ENCODE assay signal across 32 cellular contexts in the genomic region with DNA sequence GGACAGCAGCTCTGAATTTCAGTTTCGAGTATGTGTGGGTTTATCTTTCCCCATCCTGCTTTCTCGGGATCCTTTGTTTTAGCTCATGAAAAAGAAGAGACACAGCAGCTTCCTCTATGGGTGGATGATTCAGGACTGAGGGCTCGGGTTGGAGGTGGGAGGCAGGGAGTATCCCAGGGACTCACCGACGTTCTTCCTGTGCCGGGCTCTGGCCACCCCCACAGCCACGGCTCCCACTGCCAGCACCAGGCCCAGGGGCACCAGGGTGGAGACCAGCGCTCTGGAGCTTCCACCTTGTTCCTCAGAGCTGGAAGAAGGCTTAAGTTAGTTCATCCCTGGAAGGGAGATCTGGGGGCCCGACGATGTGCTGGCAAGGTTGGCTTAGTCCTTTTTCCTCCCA. TPM values are rescaled to one million over a fixed set of nuclear protein-coding genes. Genes with fewer than 3 reads are reported as not detected.
DNase-seq lines count a peak whose midpoint lies in the region; ATAC-seq and TF ChIP-seq lines count a peak whose summit lies in the region.
"Had no signal": no experiment of that assay in that cellular context is flagged by ENCODE, and none has a peak within 500 bp of the region (broad histone marks: within the 10 kb centered on the region; RNA-seq: fewer than 3 reads in every experiment).

No MANE protein-coding gene starts in this region.

- DNase-seq in CD8-positive, alpha-beta T cell, result no peak
- DNase-seq in T-helper 17 cell, result no peak
- DNase-seq in kidney glomerular epithelial cell (lab: John Stamatoyannopoulos, UW), result peak; percentile 42
- DNase-seq in spleen, result no peak
- no peak for DNase-seq in GM03348 (ENCODE audit: low spot score)
- no peak for DNase-seq in NCI-H2029 (lab: John Stamatoyannopoulos, UW)
- DNase-seq: activated CD4-positive, alpha-beta T cell treated with anti-CD3 and anti-CD28 coated beads, Interleukin-2, amount 50 U/mL, for 4 hours; activated naive CD4-positive, alpha-beta T cell; activated T-cell treated with anti-CD3 and anti-CD28 coated beads, Interleukin-2, amount 50 U/mL, for 72 hours; Calu3; foreskin fibroblast; head of caudate nucleus; kidney; lower lobe of right lung; NCI-H1417; NCI-H2081; NCI-H69; PC-9; posterior cingulate gyrus; right cardiac atrium; stimulated activated CD4-positive, alpha-beta T cell treated with anti-CD3 and anti-CD28 coated beads, Interleukin-2, amount 100 ng/mL, for 24 hours had no signal

- H3K27me3 Mint-ChIP-seq in CD8-positive, alpha-beta T cell (ENCODE audit: low read depth), result no peaks in the 10 kb centered on the region
- H3K27me3 Mint-ChIP-seq in T-helper 17 cell, result no peaks in the 10 kb centered on the region
- H3K27me3 Mint-ChIP-seq: central memory CD8-positive, alpha-beta T cell had no signal

- no peaks in the 10 kb centered on the region for H3K9me3 ChIP-seq in CD8-positive, alpha-beta T cell (ENCODE audit: low read length)
- no peaks in the 10 kb centered on the region for H3K9me3 ChIP-seq in T-helper 17 cell (ENCODE audit: control insufficient read depth, low read length, poor library complexity, severe bottlenecking)
- H3K9me3 ChIP-seq in spleen, result no peaks in the 10 kb centered on the region
- H3K9me3 ChIP-seq: BLaER1, lower lobe of right lung, tibial nerve had no signal

- H3K4me3 ChIP-seq in CD8-positive, alpha-beta T cell (ENCODE audit: low read depth, low read length), result no peak overlapping the region
- H3K4me3 ChIP-seq in spleen, result no peak overlapping the region
- H3K4me3 ChIP-seq: BLaER1, lower lobe of right lung, PC-9, tibial nerve had no signal

- TF ChIP-seq CTCF in CD8-positive, alpha-beta T cell (IDR thresholded peaks at IDR 0.05), result no peak
- TF ChIP-seq CTCF in spleen (IDR thresholded peaks at IDR 0.05 in 8 of 11, conservative IDR thresholded peaks at IDR 0.05 in 3 of 11), result no peak

- no peak overlapping the region for H3K4me3 Mint-ChIP-seq in CD8-positive, alpha-beta T cell
- H3K4me3 Mint-ChIP-seq in T-helper 17 cell, result no peak overlapping the region
- H3K4me3 Mint-ChIP-seq: activated T-cell treated with anti-CD3 and anti-CD28 coated beads, Interleukin-2, amount 50 U/mL, for 72 hours; central memory CD8-positive, alpha-beta T cell; dendritic cell treated with granulocyte-macrophage colony-stimulating factor and Interleukin-4, amounts not matched to agents 40 ng/mL and 50 ng/mL, for 4 days; T-helper 1 cell treated with Interleukin-12 subunit alpha and Interleukin-12 subunit beta and Interleukin-4 antibody, amounts not matched to agents 30 μg/mL and 1 μg/mL, for 36 hours had no signal

- H3K4me1 Mint-ChIP-seq in CD8-positive, alpha-beta T cell (ENCODE audit: low read depth), result peaks cover 54% of the 10 kb centered on the region
- peaks cover 33% of the 10 kb centered on the region for H3K4me1 Mint-ChIP-seq in T-helper 17 cell

- H3K36me3 Mint-ChIP-seq in CD8-positive, alpha-beta T cell, result no peaks in the 10 kb centered on the region
- no peaks in the 10 kb centered on the region for H3K36me3 Mint-ChIP-seq in T-helper 17 cell (ENCODE audit: low read depth)

- peaks cover 37% of the 10 kb centered on the region for H3K4me1 ChIP-seq in CD8-positive, alpha-beta T cell (ENCODE audit: insufficient read depth, low read length)
- H3K4me1 ChIP-seq in spleen, result peaks cover 13 to 72% (median 42%) of the 10 kb centered on the region in 6 donors
- H3K4me1 ChIP-seq: lower lobe of right lung had no signal

- CTCF ChIA-PET in CD8-positive, alpha-beta T cell (lab: Charles Lee), result interaction anchor here (0.6 to 15.7 kb wide), 24 partner anchors 10 to 1782 kb away, joined by 3 to 395 read pairs (median 5); a partner anchor contains a TSS

- no peaks in the 10 kb centered on the region for H3K27me3 ChIP-seq in CD8-positive, alpha-beta T cell (ENCODE audit: insufficient read depth, low read length)
- H3K27me3 ChIP-seq in spleen (replicated peaks in 1 of 7), result no peaks in the 10 kb centered on the region
- H3K27me3 ChIP-seq: BLaER1, tibial nerve had no signal

- ATAC-seq in CD8-positive, alpha-beta T cell, result no peak
- no peak for ATAC-seq in T-helper 17 cell
- no peak for ATAC-seq in GM21737 (IDR thresholded peaks at IDR 0.05; ENCODE audit: unreplicated experiment)
- ATAC-seq: activated CD4-positive, CD25-positive, alpha-beta regulatory T cell treated with anti-CD3 and anti-CD28 coated beads, Interleukin-2, amount 50 U/mL, for 24 hours; activated T-cell treated with anti-CD3 and anti-CD28 coated beads, Interleukin-2, amount 50 U/mL, for 72 hours; esophagus mucosa; lower lobe of right lung had no signal

- H3K9me3 Mint-ChIP-seq in CD8-positive, alpha-beta T cell, result no peaks in the 10 kb centered on the region
- H3K9me3 Mint-ChIP-seq: activated T-cell treated with anti-CD3 and anti-CD28 coated beads, Interleukin-2, amount 50 U/mL, for 72 hours; central memory CD8-positive, alpha-beta T cell; dendritic cell treated with granulocyte-macrophage colony-stimulating factor and Interleukin-4, amounts not matched to agents 40 ng/mL and 50 ng/mL, for 4 days; T-helper 1 cell treated with Interleukin-12 subunit alpha and Interleukin-12 subunit beta and Interleukin-4 antibody, amounts not matched to agents 30 μg/mL and 1 μg/mL, for 36 hours had no signal

- H3K27ac ChIP-seq in CD8-positive, alpha-beta T cell (ENCODE audit: low read depth, low read length), result no peak overlapping the region
- H3K27ac ChIP-seq in spleen, result peak overlapping the region in 5 of 8 donors; percentile 3 to 97 (median 91)
- H3K27ac ChIP-seq: BLaER1, lower lobe of right lung, PC-9, tibial nerve had no signal

- TF ChIP-seq POLR2A in spleen (IDR thresholded peaks at IDR 0.05), result no peak

- 76 to 89% (median 78%) methylated on average over 6 to 10 of the region's 10 CpGs for WGBS in spleen, 5 donors

- H3K27ac Mint-ChIP-seq in CD8-positive, alpha-beta T cell, result peak overlapping the region; percentile 57
- peak overlapping the region; percentile 68 for H3K27ac Mint-ChIP-seq in T-helper 17 cell
- H3K27ac Mint-ChIP-seq: activated T-cell treated with anti-CD3 and anti-CD28 coated beads, Interleukin-2, amount 50 U/mL, for 72 hours; dendritic cell treated with granulocyte-macrophage colony-stimulating factor and Interleukin-4, amounts not matched to agents 40 ng/mL and 50 ng/mL, for 4 days; T-helper 1 cell treated with Interleukin-12 subunit alpha and Interleukin-12 subunit beta and Interleukin-4 antibody, amounts not matched to agents 30 μg/mL and 1 μg/mL, for 36 hours had no signal

- no peaks in the 10 kb centered on the region for H3K36me3 ChIP-seq in CD8-positive, alpha-beta T cell (ENCODE audit: insufficient read depth, low read length)
- no peaks in the 10 kb centered on the region for H3K36me3 ChIP-seq in spleen
- H3K36me3 ChIP-seq: BLaER1, tibial nerve had no signal

- intact Hi-C loops in CD8-positive, alpha-beta T cell (cut with DNase I, micrococcal nuclease), result loop anchor here in 1 of 2 experiments (5.0 kb wide), 1 partner anchor 145 kb away; no protein-coding TSS in a partner anchor
- intact Hi-C loops in spleen (cut with DNase I; ENCODE audit: low total_unique reads), result no loop called here

- POLR2A ChIA-PET in CD8-positive, alpha-beta T cell (lab: Charles Lee), result interaction anchor here (0.6 to 10.8 kb wide), 6 partner anchors 10 to 35 kb away, joined by 3 to 123 read pairs (median 11); a partner anchor contains a TSS

RNA-seq across cellular contexts. Expression of a gene that starts 10.5 kb away (rescaled TPM):
- total RNA-seq in CD8-positive, alpha-beta T cell, result 100 to 1,000 TPM; 119 to 133 TPM
- total RNA-seq in T-helper 17 cell, result 100 to 1,000 TPM; 206 to 249 TPM
- 100 to 1,000 TPM; 136 to 269 (median 242) TPM for total RNA-seq in spleen
- polyA plus RNA-seq in spleen, result 100 to 1,000 TPM; 165 to 229 (median 187) TPM

RNA-seq across cellular contexts. Expression of a gene that starts 14.0 kb away (rescaled TPM):
- not detected for total RNA-seq in CD8-positive, alpha-beta T cell
- not detected for total RNA-seq in T-helper 17 cell
- 1 to 10 TPM in 3 of 7 donors, under 1 TPM in 4; 0.37 to 1.7 (median 0.94) TPM for total RNA-seq in spleen
- under 1 TPM; 0.13 to 0.99 (median 0.30) TPM for polyA plus RNA-seq in spleen
- total RNA-seq: H4, mononuclear cell, PC-9 had no signal
- polyA plus RNA-seq: AG04450 had no signal

RNA-seq across cellular contexts. Expression of a gene that starts 35.0 kb away (rescaled TPM):
- total RNA-seq in CD8-positive, alpha-beta T cell, result not detected
- total RNA-seq in T-helper 17 cell (not detected), spleen (under 1 TPM in 2 of 7 donors, not detected in 5; 0.30 to 0.34 TPM)
- 1 to 10 TPM; 1.2 to 2.0 (median 1.4) TPM for polyA plus RNA-seq in spleen
- total RNA-seq: Calu3, kidney, lower lobe of right lung, PC-9, right cardiac atrium, tibial nerve had no signal
- polyA plus RNA-seq: right cardiac atrium had no signal

RNA-seq across cellular contexts. Expression of a gene that starts 38.0 kb away (rescaled TPM):
- total RNA-seq in CD8-positive, alpha-beta T cell, result not detected
- not detected for total RNA-seq in T-helper 17 cell
- 1 to 10 TPM in 1 of 7 donors, under 1 TPM in 4, not detected in 2; 0.16 to 1.0 (median 0.36) TPM for total RNA-seq in spleen
- polyA plus RNA-seq in spleen, result 1 to 10 TPM in 1 of 3 donors, under 1 TPM in 2; 0.38 to 1.3 (median 0.59) TPM
- total RNA-seq: activated T-cell treated with anti-CD3 and anti-CD28 coated beads, Interleukin-2, amount 50 U/mL, for 72 hours; Calu3; H4; lower lobe of right lung; mononuclear cell; PC-9; right cardiac atrium; tibial nerve had no signal
- polyA plus RNA-seq: AG04450, right cardiac atrium had no signal
